1 cellular context compared by ENCODE assay signal in genomic region chr16:57382535-57383275, GRCh38.
TF ChIP-seq lines count a peak whose summit lies in the region.

No MANE protein-coding gene starts in this region.

TF ChIP-seq in HepG2, 621 proteins besides CTCF, POLR2A, EP300 and RAD21 (continued from another document):
- TF ChIP-seq HNRNPL (IDR thresholded peaks at IDR 0.05; ENCODE audit: low read depth, low read length), result peak; percentile 72; the same call in 1 of the 2 replicates
- peak; percentile 55; the same call in 1 of the 2 replicates for TF ChIP-seq RBFOX2 (IDR thresholded peaks at IDR 0.05; ENCODE audit: low read depth, low read length)
- 0 out of 2 replicates have a peak, but pooled peaks have one; percentile 9 for TF ChIP-seq TBX2 (CRISPR knock-in tag; IDR thresholded peaks at IDR 0.05; ENCODE audit: borderline replicate concordance)
- TF ChIP-seq ZNF772 (CRISPR knock-in tag; IDR thresholded peaks at IDR 0.05), result 0 out of 2 replicates have a peak, but pooled peaks have one; percentile 8
- no peak for TF ChIP-seq ZNF260 (CRISPR knock-in tag; IDR thresholded peaks at IDR 0.05; ENCODE audit: borderline replicate concordance, low read depth)
- TF ChIP-seq SP1 (IDR thresholded peaks at IDR 0.05), result no peak
- 0 out of 2 replicates have a peak, but pooled peaks have one; percentile 11 for TF ChIP-seq SP1 (CRISPR knock-in tag; IDR thresholded peaks at IDR 0.05)
- 0 out of 2 replicates have a peak, but pooled peaks have one; percentile 32 for TF ChIP-seq TOPORS (CRISPR knock-in tag; IDR thresholded peaks at IDR 0.05)
- TF ChIP-seq ZNF770 (CRISPR knock-in tag; IDR thresholded peaks at IDR 0.05), result peak; percentile 49; the same call in 1 of the 2 replicates
- TF ChIP-seq ZNF670 (CRISPR knock-in tag; IDR thresholded peaks at IDR 0.05; ENCODE audit: borderline replicate concordance), result no peak
- peak; percentile 17; the same call in 1 of the 2 replicates for TF ChIP-seq SMAD1 (CRISPR knock-in tag; IDR thresholded peaks at IDR 0.05; ENCODE audit: borderline replicate concordance, low read depth)
- 0 out of 2 replicates have a peak, but pooled peaks have one; percentile 24 for TF ChIP-seq PATZ1 (CRISPR knock-in tag; IDR thresholded peaks at IDR 0.05)
- TF ChIP-seq ZNF503 (CRISPR knock-in tag; IDR thresholded peaks at IDR 0.05), result no peak
- no peak for TF ChIP-seq ZNF34 (CRISPR knock-in tag; IDR thresholded peaks at IDR 0.05; ENCODE audit: borderline replicate concordance)
- no peak for TF ChIP-seq MNT (IDR thresholded peaks at IDR 0.05)
- no peak for TF ChIP-seq ZNF709 (CRISPR knock-in tag; IDR thresholded peaks at IDR 0.05)
- 0 out of 2 replicates have a peak, but pooled peaks have one; percentile 6 for TF ChIP-seq ZNF274 (CRISPR knock-in tag; IDR thresholded peaks at IDR 0.05)
